In genomic region chr4:37981844-37982720, GRCh38 we compare ENCODE assay signal across 14 cellular contexts. TPM values are rescaled to one million over a fixed set of nuclear protein-coding genes. Genes with fewer than 3 reads are reported as not detected.
DNase-seq lines count a peak whose midpoint lies in the region; ATAC-seq and TF ChIP-seq lines count a peak whose summit lies in the region.
"Had no signal": no experiment of that assay in that cellular context is flagged by ENCODE, and none has a peak within 500 bp of the region (broad histone marks: within the 10 kb centered on the region; RNA-seq: fewer than 3 reads in every experiment).

No MANE protein-coding gene starts in this region.

- TF ChIP-seq CTCF in fibroblast of pulmonary artery (IDR thresholded peaks at IDR 0.05; ENCODE audit: low read length, missing control alignments), result no peak

- H3K79me2 ChIP-seq in trophoblast cell (ENCODE audit: control insufficient read depth, insufficient read depth, low read length, poor library complexity), result peaks cover 18% of the 10 kb centered on the region
- peaks cover 76% of the 10 kb centered on the region for H3K79me2 ChIP-seq in Karpas-422 (ENCODE audit: low read length)

- no peak overlapping the region for H2BK120ac ChIP-seq in trophoblast cell (ENCODE audit: insufficient read depth, low read length, poor library complexity)

- peaks cover 6% of the 10 kb centered on the region for H3K79me1 ChIP-seq in trophoblast cell (ENCODE audit: low read length)

- no peaks in the 10 kb centered on the region for H3K27me3 ChIP-seq in BLaER1
- no peaks in the 10 kb centered on the region for H3K27me3 ChIP-seq in trophoblast cell (ENCODE audit: insufficient read depth, low read length)
- no peaks in the 10 kb centered on the region for H3K27me3 ChIP-seq in Karpas-422 (ENCODE audit: low read length)
- H3K27me3 ChIP-seq: upper lobe of right lung had no signal

- no peak overlapping the region for H3K18ac ChIP-seq in trophoblast cell (ENCODE audit: low read length)

- no peak overlapping the region for H2AK5ac ChIP-seq in trophoblast cell (ENCODE audit: low read length)

- no peak overlapping the region for H4K8ac ChIP-seq in trophoblast cell (ENCODE audit: low read depth, low read length)

- H4K12ac ChIP-seq in trophoblast cell (ENCODE audit: low read depth, low read length), result no peak overlapping the region

- no peak overlapping the region for H4K91ac ChIP-seq in trophoblast cell (ENCODE audit: low read depth, low read length)

- H3K4ac ChIP-seq in trophoblast cell (ENCODE audit: low read depth, low read length), result peak overlapping the region; percentile 21

- no peak for ATAC-seq in GM19452 (IDR thresholded peaks at IDR 0.05; ENCODE audit: unreplicated experiment)
- ATAC-seq: upper lobe of right lung had no signal

- H3K4me3 ChIP-seq in BLaER1 (no peak overlapping the region), fibroblast of pulmonary artery (replicated peaks; ENCODE audit: low read depth, low read length) (no peak overlapping the region), trophoblast cell (ENCODE audit: low read depth, low read length) (no peak overlapping the region), Karpas-422 (ENCODE audit: low read length) (no peak overlapping the region)
- H3K4me3 ChIP-seq: upper lobe of right lung had no signal

- H3K4me1 ChIP-seq in BLaER1 (peaks cover 40% of the 10 kb centered on the region), trophoblast cell (ENCODE audit: control insufficient read depth in 1 of 2, insufficient read depth in 2 of 2, low read length in 2 of 2) (peaks cover 11 to 19% of the 10 kb centered on the region in 2 experiments), Karpas-422 (ENCODE audit: low read length) (peaks cover 27% of the 10 kb centered on the region)

- H3K36me3 ChIP-seq in BLaER1, result 0 out of 2 replicates have a peak, but pooled peaks cover 12% of the 10 kb centered on the region
- no peaks in the 10 kb centered on the region for H3K36me3 ChIP-seq in trophoblast cell (ENCODE audit: control insufficient read depth in 1 of 2, insufficient read depth in 2 of 2, low read length in 2 of 2)
- no peaks in the 10 kb centered on the region for H3K36me3 ChIP-seq in Karpas-422 (ENCODE audit: insufficient read depth, low read length)
- H3K36me3 ChIP-seq: upper lobe of right lung had no signal

- WGBS in trophoblast cell (ENCODE audit: extremely low coverage, insufficient coverage, insufficient read length), result no CpG with 5 or more reads among the region's 7 CpGs

- H3K9me2 ChIP-seq in Karpas-422 (replicated peaks; ENCODE audit: insufficient read depth, low read length), result no peaks in the 10 kb centered on the region

- DNase-seq in LHCN-M2 (ENCODE audit: low read depth) (peak; percentile 49), fibroblast of pulmonary artery (ENCODE audit: low read depth) (peak; percentile 29), trophoblast cell (peak; percentile 42 to 81), Karpas-422 (no peak)
- DNase-seq in stimulated activated CD4-positive, alpha-beta T cell treated with anti-CD3 and anti-CD28 coated beads, Interleukin-2, amount 100 ng/mL, for 48 hours, result no peak
- DNase-seq in stimulated activated naive CD4-positive, alpha-beta T cell (lab: John Stamatoyannopoulos, UW), result no peak
- DNase-seq: activated CD4-positive, alpha-beta T cell treated with anti-CD3 and anti-CD28 coated beads, Interleukin-2, amount 50 U/mL, for 48 hours; NCI-H187 treated with DMSO at 0.1 percent for 48 hours; stimulated activated CD4-positive, alpha-beta T cell treated with anti-CD3 and anti-CD28 coated beads, Interleukin-4, amount 100 ng/mL, for 24 hours; upper lobe of right lung had no signal

- H3K23ac ChIP-seq in trophoblast cell (ENCODE audit: low read length), result no peak overlapping the region

- H3K9me3 ChIP-seq in BLaER1 (no peaks in the 10 kb centered on the region), trophoblast cell (ENCODE audit: insufficient read depth, low read depth, low read length) (no peaks in the 10 kb centered on the region), Karpas-422 (ENCODE audit: low read length) (no peaks in the 10 kb centered on the region)
- H3K9me3 ChIP-seq: upper lobe of right lung had no signal

- H3K4me2 ChIP-seq in BLaER1, result 0 out of 2 replicates have a peak overlapping the region, but pooled peaks have one; percentile 1
- H3K4me2 ChIP-seq in trophoblast cell (ENCODE audit: low read length), result peak overlapping the region; percentile 20
- no peak overlapping the region for H3K4me2 ChIP-seq in Karpas-422 (ENCODE audit: low read depth, low read length, poor library complexity, severe bottlenecking)

- no peak overlapping the region for H3K9ac ChIP-seq in BLaER1
- H3K9ac ChIP-seq in trophoblast cell (ENCODE audit: low read length), result no peak overlapping the region
- H3K9ac ChIP-seq in Karpas-422 (ENCODE audit: low read length), result no peak overlapping the region

- H4K20me1 ChIP-seq in BLaER1 (peaks cover 46% of the 10 kb centered on the region), Karpas-422 (ENCODE audit: insufficient read depth, low read depth, low read length) (no peaks in the 10 kb centered on the region)

- H3K14ac ChIP-seq in trophoblast cell (ENCODE audit: low read length), result no peak overlapping the region

- no peak overlapping the region for H3K27ac ChIP-seq in BLaER1
- H3K27ac ChIP-seq in trophoblast cell (ENCODE audit: low read depth, low read length), result peak overlapping the region; percentile 51
- H3K27ac ChIP-seq in Karpas-422 (ENCODE audit: low read length), result no peak overlapping the region
- H3K27ac ChIP-seq: upper lobe of right lung had no signal

- H2AFZ ChIP-seq in trophoblast cell (ENCODE audit: insufficient read depth, low read length, poor library complexity) (no peak overlapping the region), Karpas-422 (ENCODE audit: low read length) (no peak overlapping the region)

- H2BK12ac ChIP-seq in trophoblast cell (ENCODE audit: low read length), result no peak overlapping the region

- H2BK5ac ChIP-seq in trophoblast cell (ENCODE audit: low read depth, low read length, poor library complexity), result peak overlapping the region; percentile 3

RNA-seq across cellular contexts. Expression of gene PTTG2, which starts 21.9 kb away (rescaled TPM):
- not detected in 2 replicates for total RNA-seq in LHCN-M2 (2014; rRNA removed)
- polyA plus RNA-seq in LHCN-M2 (2012), result not detected
- not detected in 2 replicates for polyA plus RNA-seq in trophoblast cell (2013)
- 6.8 TPM in 1 of 2 replicates, not detected in the other for total RNA-seq in Karpas-422 (2014; rRNA removed; shearing (Covaris generic); ENCODE audit: low replicate concordance)
- total RNA-seq: SK-MEL-5 had no signal
- polyA plus RNA-seq: adipose tissue had no signal

Comparison
In these comparisons a context has a peak if more than half of its experiments do, and no peak if none do; other contexts are left out.
1. DNase-seq: peak in LHCN-M2 (single experiment), fibroblast of pulmonary artery (single experiment) and trophoblast cell (2 of 2); none in Karpas-422 (single experiment), stimulated activated CD4-positive, alpha-beta T cell treated with anti-CD3 and anti-CD28 coated beads, Interleukin-2, amount 100 ng/mL, for 48 hours (0 of 2) and stimulated activated naive CD4-positive, alpha-beta T cell (0 of 6).